In the genomic region with DNA sequence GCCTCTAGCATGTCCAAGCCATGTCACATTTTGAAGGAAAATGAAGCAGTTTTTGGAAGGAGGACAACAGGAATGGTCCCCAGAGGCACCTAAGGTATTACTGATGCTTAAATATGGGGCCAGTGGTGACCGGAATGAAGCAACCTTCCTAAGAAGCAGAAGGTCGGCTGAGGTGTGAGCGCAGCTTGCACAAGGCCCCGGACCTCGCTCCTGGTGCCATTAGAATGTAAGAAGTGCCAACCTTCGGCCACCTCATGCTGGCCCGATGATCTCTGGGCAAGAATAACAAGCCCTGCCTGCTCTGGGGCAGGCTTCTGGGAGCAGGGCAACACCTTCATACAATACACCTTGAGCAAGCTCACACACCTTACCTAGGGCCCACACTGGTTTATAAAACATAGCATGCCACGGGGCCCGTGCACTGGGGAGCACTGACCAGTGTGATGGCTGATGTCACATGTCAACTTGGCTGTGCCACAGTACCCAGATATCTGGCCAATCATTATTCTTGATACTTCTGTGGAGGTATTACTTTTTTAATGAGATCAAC, we compare ENCODE assay signal across 16 cellular contexts. TPM values are rescaled to one million over a fixed set of nuclear protein-coding genes. Genes with fewer than 3 reads are reported as not detected.
DNase-seq lines count a peak whose midpoint lies in the region; TF ChIP-seq lines count a peak whose summit lies in the region.
"Had no signal": no experiment of that assay in that cellular context is flagged by ENCODE, and none has a peak within 500 bp of the region (broad histone marks: within the 10 kb centered on the region; RNA-seq: fewer than 3 reads in every experiment).

No MANE protein-coding gene starts in this region.

- no peak overlapping the region for H2AFZ ChIP-seq in mammary epithelial cell (ENCODE audit: low read depth, low read length)

- in situ Hi-C loops in mammary epithelial cell (cut with MboI; ENCODE audit: low sequenced_read_pairs in 2 of 2): no loop called here

- H3K4me1 Mint-ChIP-seq in activated naive CD4-positive, alpha-beta T cell treated with anti-CD3 and anti-CD28 coated beads, Interleukin-2, amount 50 U/mL, for 24 hours: peaks cover 91% of the 10 kb centered on the region

- peak overlapping the region; percentile 75 for H3K27ac ChIP-seq in effector memory CD4-positive, alpha-beta T cell (ENCODE audit: insufficient read depth, low read length, poor library complexity, severe bottlenecking)
- peak overlapping the region; percentile 73 for H3K27ac ChIP-seq in substantia nigra (ENCODE audit: low read depth, low read length, poor library complexity, severe bottlenecking)
- H3K27ac ChIP-seq in tibial artery: no peak overlapping the region
- H3K27ac ChIP-seq in mammary epithelial cell (ENCODE audit: insufficient read depth, low read depth, low read length): no peak overlapping the region
- H3K27ac ChIP-seq: suprapubic skin had no signal

- no peak overlapping the region for H3K4me3 ChIP-seq in effector memory CD4-positive, alpha-beta T cell (ENCODE audit: insufficient read depth, low read depth, low read length, poor library complexity, severe bottlenecking)
- no peak overlapping the region for H3K4me3 ChIP-seq in tibial artery
- H3K4me3 ChIP-seq in mammary epithelial cell (replicated peaks in 1 of 3; ENCODE audit: insufficient read depth in 1 of 3, low read depth in 2 of 3, low read length in 3 of 3): no peak overlapping the region
- H3K4me3 ChIP-seq: gastrocnemius medialis, suprapubic skin had no signal

- H3K4me3 Mint-ChIP-seq in activated naive CD4-positive, alpha-beta T cell treated with anti-CD3 and anti-CD28 coated beads, Interleukin-2, amount 50 U/mL, for 24 hours: peak overlapping the region; percentile 90
- H3K4me3 Mint-ChIP-seq: WTC11 had no signal

- H3K27me3 ChIP-seq in effector memory CD4-positive, alpha-beta T cell (replicated peaks; ENCODE audit: control insufficient read depth, insufficient read depth, low read length, poor library complexity, severe bottlenecking): no peaks in the 10 kb centered on the region
- H3K27me3 ChIP-seq in tibial artery (no peaks in the 10 kb centered on the region), mammary epithelial cell (ENCODE audit: insufficient read depth, low read length) (no peaks in the 10 kb centered on the region)
- H3K27me3 ChIP-seq: gastrocnemius medialis, suprapubic skin had no signal

- H3K36me3 Mint-ChIP-seq in activated naive CD4-positive, alpha-beta T cell treated with anti-CD3 and anti-CD28 coated beads, Interleukin-2, amount 50 U/mL, for 24 hours: peaks cover 42% of the 10 kb centered on the region

- CTCF ChIA-PET in mammary epithelial cell (lab: Charles Lee; ENCODE audit: low non-redundant PET): no interaction called here

- peaks cover 27% of the 10 kb centered on the region for H3K36me3 ChIP-seq in effector memory CD4-positive, alpha-beta T cell (ENCODE audit: control insufficient read depth, insufficient read depth, low read length)
- H3K36me3 ChIP-seq in tibial artery (no peaks in the 10 kb centered on the region), mammary epithelial cell (ENCODE audit: insufficient read depth, low read length) (no peaks in the 10 kb centered on the region)
- H3K36me3 ChIP-seq: gastrocnemius medialis had no signal

- no peaks in the 10 kb centered on the region for H3K27me3 Mint-ChIP-seq in activated naive CD4-positive, alpha-beta T cell treated with anti-CD3 and anti-CD28 coated beads, Interleukin-2, amount 50 U/mL, for 24 hours

- no TSS peak for BruUV-seq in mammary epithelial cell (replicated peaks; lab: Mats Ljungman, UMichigan)

- H3K79me2 ChIP-seq in mammary epithelial cell (ENCODE audit: insufficient read depth, low read length): no peaks in the 10 kb centered on the region

- no peaks in the 10 kb centered on the region for H4K20me1 ChIP-seq in mammary epithelial cell (ENCODE audit: insufficient read depth, low read length)

- H3K27ac Mint-ChIP-seq in activated naive CD4-positive, alpha-beta T cell treated with anti-CD3 and anti-CD28 coated beads, Interleukin-2, amount 50 U/mL, for 24 hours: peak overlapping the region; percentile 98

- 83% methylated on average over 9 of the region's 9 CpGs for WGBS in mammary epithelial cell (ENCODE audit: low coverage, missing lambda C conversion rate)

- DNase-seq in activated naive CD4-positive, alpha-beta T cell treated with anti-CD3 and anti-CD28 coated beads, Interleukin-2, amount 50 U/mL, for 16 hours: no peak
- DNase-seq in activated CD8-positive, alpha-beta memory T cell treated with anti-CD3 and anti-CD28 coated beads for 24 hours: peak; percentile 58
- DNase-seq in effector memory CD4-positive, alpha-beta T cell: no peak
- no peak for DNase-seq in substantia nigra (lab: John Stamatoyannopoulos, UW)
- no peak for DNase-seq in NCI-H2227 (lab: John Stamatoyannopoulos, UW; ENCODE audit: unreplicated experiment)
- DNase-seq in tibial artery: no peak
- no peak for DNase-seq in mammary epithelial cell
- DNase-seq: gastrocnemius medialis, GF-D8, left cardiac atrium, NCI-H1436 treated with DMSO at 0.1 percent for 48 hours, occipital lobe, SW 1271 had no signal

- H3K4me1 ChIP-seq in effector memory CD4-positive, alpha-beta T cell (ENCODE audit: control insufficient read depth, insufficient read depth, low read length, poor library complexity, severe bottlenecking): peaks cover 78% of the 10 kb centered on the region
- H3K4me1 ChIP-seq in tibial artery (no peaks in the 10 kb centered on the region), mammary epithelial cell (ENCODE audit: insufficient read depth, low read length) (no peaks in the 10 kb centered on the region)

- no peak for TF ChIP-seq CTCF in tibial artery (IDR thresholded peaks at IDR 0.05)
- no peak for TF ChIP-seq CTCF in mammary epithelial cell (conservative IDR thresholded peaks at IDR 0.05 in 1 of 2, IDR thresholded peaks at IDR 0.05 in 1 of 2; ENCODE audit: extremely low read depth in 1 of 2, insufficient read depth in 1 of 2, low read depth in 1 of 2, low read length in 2 of 2)

- no peak overlapping the region for H3K4me2 ChIP-seq in mammary epithelial cell (ENCODE audit: insufficient read depth, low read depth, low read length)

- no peaks in the 10 kb centered on the region for H3K9me3 ChIP-seq in effector memory CD4-positive, alpha-beta T cell (ENCODE audit: control insufficient read depth, low read length)
- no peaks in the 10 kb centered on the region for H3K9me3 ChIP-seq in tibial artery
- H3K9me3 ChIP-seq in mammary epithelial cell (replicated peaks; ENCODE audit: insufficient read depth, low read length): peaks cover 2% of the 10 kb centered on the region
- H3K9me3 ChIP-seq: gastrocnemius medialis, suprapubic skin had no signal

- no peak overlapping the region for H3K9ac ChIP-seq in mammary epithelial cell (ENCODE audit: insufficient read depth, low read length)

- dilution Hi-C loops in mammary epithelial cell (cut with HindIII; ENCODE audit: low sequenced_read_pairs): no loop called here

- intact Hi-C loops in tibial artery (cut with DNase I; ENCODE audit: low total_unique reads): no loop called here
- intact Hi-C loops in mammary epithelial cell (cut with micrococcal nuclease): no loop called here

- no peaks in the 10 kb centered on the region for H3K9me3 Mint-ChIP-seq in activated naive CD4-positive, alpha-beta T cell treated with anti-CD3 and anti-CD28 coated beads, Interleukin-2, amount 50 U/mL, for 24 hours

RNA-seq across cellular contexts. Expression of gene SEMA4D, which starts 21.9 kb away (rescaled TPM):
- total RNA-seq in mammary epithelial cell: 1 to 10 TPM; 1.7 to 2.3 TPM
- 0.71 TPM for polyA plus RNA-seq in mammary epithelial cell
- 2.5 TPM for polyA minus RNA-seq in mammary epithelial cell

Comparison
In these comparisons a context has a peak if more than half of its experiments do, and no peak if none do; other contexts are left out.
1. H3K27ac ChIP-seq: peak in effector memory CD4-positive, alpha-beta T cell (single experiment) and substantia nigra (single experiment); none in tibial artery (0 of 2) and mammary epithelial cell (single experiment).